16 cellular contexts compared by ENCODE assay signal in genomic region chr10:87886635-87887034, GRCh38.
"Had no signal": no experiment of that assay in that cellular context is flagged by ENCODE, and none has a peak within 500 bp of the region (broad histone marks: within the 10 kb centered on the region; RNA-seq: fewer than 3 reads in every experiment).

No MANE protein-coding gene starts in this region.

- H3K27me3 Mint-ChIP-seq: naive thymus-derived CD8-positive, alpha-beta T cell had no signal

- FAIRE-seq: frontal cortex, islet of Langerhans, small intestine had no signal

- ATAC-seq: esophagus mucosa; heart left ventricle; mucosa of descending colon; naive thymus-derived CD8-positive, alpha-beta T cell; stimulated activated naive CD8-positive, alpha-beta T cell treated with anti-CD3 and anti-CD28 coated beads, Interleukin-15, Interleukin-2, amounts not matched to agents 100 U/mL and 50 U/mL, for 24 hours; upper lobe of right lung had no signal

- DNase-seq: effector CD4-positive, alpha-beta T cell; heart left ventricle; hippocampal formation; kidney glomerular epithelial cell; mammary epithelial cell; mucosa of descending colon; naive thymus-derived CD8-positive, alpha-beta T cell; posterior cingulate gyrus; small intestine; stimulated activated CD4-positive, alpha-beta T cell treated with anti-CD3 and anti-CD28 coated beads, Interleukin-12 subunit alpha, Interleukin-12 subunit beta, amount 100 ng/mL, for 4 hours; stimulated activated naive CD8-positive, alpha-beta T cell treated with anti-CD3 and anti-CD28 coated beads, Interleukin-15, Interleukin-2, amounts not matched to agents 100 U/mL and 50 U/mL, for 24 hours; tibial artery; upper lobe of right lung had no signal
